ENCODE assay signal across 9 cellular contexts in the genomic region with DNA sequence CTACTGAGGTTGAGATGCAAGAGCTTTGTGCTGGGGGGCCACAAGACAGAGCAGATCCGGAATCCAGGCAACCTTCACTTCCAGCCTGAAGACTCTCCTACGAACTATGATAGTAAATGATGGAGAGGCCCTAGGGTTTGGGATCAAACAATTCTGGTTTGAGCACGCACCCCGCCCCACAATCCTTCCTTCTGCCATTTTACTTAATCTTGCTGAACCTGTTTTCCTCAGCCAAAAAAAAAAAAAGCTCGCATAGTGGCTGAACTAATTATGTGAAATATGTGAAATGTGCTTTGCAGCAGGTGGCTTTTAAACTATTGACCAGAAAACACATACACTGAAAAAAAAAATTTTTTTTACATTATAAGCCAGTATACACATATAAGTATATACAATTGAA. TPM values are rescaled to one million over a fixed set of nuclear protein-coding genes. Genes with fewer than 3 reads are reported as not detected.
DNase-seq lines count a peak whose midpoint lies in the region; ATAC-seq and TF ChIP-seq lines count a peak whose summit lies in the region.
"Had no signal": no experiment of that assay in that cellular context is flagged by ENCODE, and none has a peak within 500 bp of the region (broad histone marks: within the 10 kb centered on the region; RNA-seq: fewer than 3 reads in every experiment).

No MANE protein-coding gene starts in this region.

- H2AFZ ChIP-seq in OCI-LY3 (ENCODE audit: low read depth, low read length) (peak overlapping the region; percentile 88), parathyroid adenoma (peak overlapping the region; percentile 95)

- peak overlapping the region; percentile 89 for H3K4me3 ChIP-seq in OCI-LY3 (ENCODE audit: low read length)
- peak overlapping the region; percentile 98 for H3K4me3 ChIP-seq in parathyroid adenoma (ENCODE audit: low read depth, low read length)

- peak overlapping the region; percentile 60 for H3K9ac ChIP-seq in OCI-LY3 (ENCODE audit: low read length)
- H3K9ac ChIP-seq in parathyroid adenoma = no peak overlapping the region

- TF ChIP-seq CTCF in OCI-LY3 (IDR thresholded peaks at IDR 0.05; ENCODE audit: low read depth, low read length) (no peak), parathyroid adenoma (IDR thresholded peaks at IDR 0.05) (no peak)

- no peaks in the 10 kb centered on the region for H4K20me1 ChIP-seq in OCI-LY3 (ENCODE audit: insufficient read depth, low read length)

- H3K4me2 ChIP-seq in OCI-LY3 (ENCODE audit: low read length) (peak overlapping the region; percentile 60), parathyroid adenoma (ENCODE audit: low read length) (peak overlapping the region; percentile 77)

- ATAC-seq in left lobe of liver = no peak
- ATAC-seq in GM21360 (IDR thresholded peaks at IDR 0.05; ENCODE audit: unreplicated experiment) = no peak

- peaks cover 13% of the 10 kb centered on the region for H3K4me1 ChIP-seq in OCI-LY3 (ENCODE audit: low read length)
- no peaks in the 10 kb centered on the region for H3K4me1 ChIP-seq in parathyroid adenoma

- peak; percentile 58 for DNase-seq in DMS53 treated with DMSO at 0.1 percent for 48 hours (lab: John Stamatoyannopoulos, UW; ENCODE audit: unreplicated experiment)
- DNase-seq in epithelial cell of prostate (ENCODE audit: low read depth, low spot score) = no peak
- no peak for DNase-seq in left lobe of liver (ENCODE audit: low spot score)
- DNase-seq in nucleus accumbens (lab: John Stamatoyannopoulos, UW) = no peak
- DNase-seq in T1000 (lab: John Stamatoyannopoulos, UW) = no peak

- H3K9me3 ChIP-seq in OCI-LY3 (ENCODE audit: insufficient read depth, low read length) (no peaks in the 10 kb centered on the region), parathyroid adenoma (ENCODE audit: control insufficient read depth, low read length) (no peaks in the 10 kb centered on the region)

- H3K27ac ChIP-seq in OCI-LY3 (ENCODE audit: low read length) = peak overlapping the region; percentile 28; the same call in 1 of the 2 replicates
- peak overlapping the region; percentile 79 for H3K27ac ChIP-seq in epithelial cell of prostate
- H3K27ac ChIP-seq in parathyroid adenoma = peak overlapping the region; percentile 95

- H3K27me3 ChIP-seq in OCI-LY3 (ENCODE audit: low read depth, low read length) = no peaks in the 10 kb centered on the region
- no peaks in the 10 kb centered on the region for H3K27me3 ChIP-seq in parathyroid adenoma (ENCODE audit: control insufficient read depth, insufficient read depth, low read length)

- peaks cover 16% of the 10 kb centered on the region for H3K36me3 ChIP-seq in OCI-LY3 (replicated peaks; ENCODE audit: low read depth, low read length)
- H3K36me3 ChIP-seq in parathyroid adenoma (ENCODE audit: control insufficient read depth, insufficient read depth, low read length) = no peaks in the 10 kb centered on the region

- H3K79me2 ChIP-seq in OCI-LY3 (ENCODE audit: low read length) = peaks cover 32% of the 10 kb centered on the region
- H3K79me2 ChIP-seq in parathyroid adenoma = peaks cover 12% of the 10 kb centered on the region

RNA-seq across cellular contexts. Expression of gene ITFG2, which starts 0.7 kb away (rescaled TPM):
- total RNA-seq in left lobe of liver = 14.6 TPM

RNA-seq across cellular contexts. Expression of gene FKBP4, which starts 17.0 kb away (rescaled TPM):
- 50.4 TPM for total RNA-seq in left lobe of liver

RNA-seq across cellular contexts. Expression of gene NRIP2, which starts 23.0 kb away (rescaled TPM):
- 0.15 TPM for total RNA-seq in left lobe of liver
- total RNA-seq: dermis blood vessel endothelial cell had no signal

RNA-seq across cellular contexts. Expression of gene TEX52, which starts 45.0 kb away (rescaled TPM):
- total RNA-seq in left lobe of liver = not detected
- total RNA-seq: dermis blood vessel endothelial cell had no signal

Comparison
In these comparisons a context has a peak if more than half of its experiments do, and no peak if none do; other contexts are left out.
1. H3K27ac ChIP-seq: peak in every context shown above with its lines; median percentile 95 in parathyroid adenoma; 79 in epithelial cell of prostate; 28 in OCI-LY3.